13 cellular contexts compared by ENCODE assay signal in the genomic region with DNA sequence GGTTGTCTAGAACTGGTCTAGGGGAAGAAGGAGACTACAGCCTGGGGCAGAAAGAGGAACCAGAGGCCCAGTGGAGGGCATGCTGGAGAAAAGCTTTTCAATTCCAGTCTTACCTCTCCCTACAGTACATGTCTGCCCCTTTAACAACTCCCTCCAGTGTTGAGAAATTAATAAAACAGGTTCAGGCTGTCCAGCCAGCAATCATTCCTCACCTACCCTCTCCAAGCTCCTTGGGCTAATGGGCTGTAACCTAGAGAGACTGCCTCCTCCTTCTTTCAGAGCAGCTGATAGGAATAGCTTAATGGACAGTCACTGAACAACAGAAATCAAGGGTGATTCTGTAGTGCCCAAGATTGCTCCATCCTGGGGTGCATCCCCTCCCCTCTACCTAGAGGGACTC. TPM values are rescaled to one million over a fixed set of nuclear protein-coding genes. Genes with fewer than 3 reads are reported as not detected.
DNase-seq lines count a peak whose midpoint lies in the region; ATAC-seq and TF ChIP-seq lines count a peak whose summit lies in the region.
"Had no signal": no experiment of that assay in that cellular context is flagged by ENCODE, and none has a peak within 500 bp of the region (broad histone marks: within the 10 kb centered on the region; RNA-seq: fewer than 3 reads in every experiment).

No MANE protein-coding gene starts in this region.

- no peaks in the 10 kb centered on the region for H3K4me1 ChIP-seq in lung (ENCODE audit: control insufficient read depth in 2 of 2, insufficient read depth in 2 of 2, low read length in 2 of 2)

- no peaks in the 10 kb centered on the region for H3K9me3 ChIP-seq in lung (ENCODE audit: control insufficient read depth in 2 of 2, insufficient read depth in 1 of 2, low read length in 1 of 2)

- TF ChIP-seq CTCF in lung (IDR thresholded peaks at IDR 0.05; ENCODE audit: control extremely low read depth, extremely low read depth), result no peak

- ATAC-seq in HG02870 (IDR thresholded peaks at IDR 0.05; ENCODE audit: unreplicated experiment), result peak; percentile 40
- ATAC-seq in lung (ENCODE audit: insufficient read depth, low FRiP score), result peak; percentile 19
- ATAC-seq: activated CD4-positive, CD25-positive, alpha-beta regulatory T cell treated with anti-CD3 and anti-CD28 coated beads, Interleukin-2, amount 50 U/mL, for 24 hours had no signal

- no peak overlapping the region for H3K27ac ChIP-seq in lung (ENCODE audit: low read depth in 1 of 2, low read length in 1 of 2)
- H3K27ac ChIP-seq: C4-2B had no signal

- peak; percentile 65 for DNase-seq in ELF-1 (ENCODE audit: low read depth, low spot score)
- peak; percentile 61 for DNase-seq in SKM-1 treated with dmso at 0.1 percent for 144 hours (lab: John Stamatoyannopoulos, UW; ENCODE audit: unreplicated experiment)
- no peak for DNase-seq in lung (ENCODE audit: low spot score)
- DNase-seq in A172 (ENCODE audit: low spot score), result no peak
- DNase-seq in DMS114 treated with DMSO at 0.1 percent for 48 hours (lab: John Stamatoyannopoulos, UW; ENCODE audit: unreplicated experiment), result no peak
- DNase-seq in C1 segment of cervical spinal cord (lab: John Stamatoyannopoulos, UW), result no peak
- DNase-seq in midbrain (lab: John Stamatoyannopoulos, UW), result no peak
- DNase-seq: activated T-cell treated with anti-CD3 and anti-CD28 coated beads for 4 hours, dermis blood vessel endothelial cell, NCI-H446 had no signal

- H3K36me3 ChIP-seq in lung (ENCODE audit: control insufficient read depth in 2 of 2, insufficient read depth in 2 of 2, low read length in 2 of 2), result peaks cover 0 to 1% of the 10 kb centered on the region in 2 donors

- no peak overlapping the region for H3K4me3 ChIP-seq in lung

- H3K27me3 ChIP-seq in lung (ENCODE audit: control insufficient read depth, insufficient read depth), result no peaks in the 10 kb centered on the region

RNA-seq across cellular contexts. Expression of gene SLC35F2, which starts 8.8 kb away (rescaled TPM):
- total RNA-seq in lung, result 10 to 100 TPM in 1 of 2 donors, 1 to 10 TPM in 1; 6.0 to 15.7 TPM
- 1 to 10 TPM; 5.1 to 5.5 TPM for polyA plus RNA-seq in lung
- total RNA-seq in A172 (2014; rRNA removed; shearing (Covaris generic)), result 11.2 and 13.8 TPM in 2 replicates

Comparison
In these comparisons a context has a peak if more than half of its experiments do, and no peak if none do; other contexts are left out.
1. DNase-seq: peak in ELF-1 (single experiment) and SKM-1 treated with dmso at 0.1 percent for 144 hours (single experiment); none in lung (single experiment), A172 (single experiment), DMS114 treated with DMSO at 0.1 percent for 48 hours (single experiment), C1 segment of cervical spinal cord (0 of 14) and midbrain (single experiment).